In the genomic region with DNA sequence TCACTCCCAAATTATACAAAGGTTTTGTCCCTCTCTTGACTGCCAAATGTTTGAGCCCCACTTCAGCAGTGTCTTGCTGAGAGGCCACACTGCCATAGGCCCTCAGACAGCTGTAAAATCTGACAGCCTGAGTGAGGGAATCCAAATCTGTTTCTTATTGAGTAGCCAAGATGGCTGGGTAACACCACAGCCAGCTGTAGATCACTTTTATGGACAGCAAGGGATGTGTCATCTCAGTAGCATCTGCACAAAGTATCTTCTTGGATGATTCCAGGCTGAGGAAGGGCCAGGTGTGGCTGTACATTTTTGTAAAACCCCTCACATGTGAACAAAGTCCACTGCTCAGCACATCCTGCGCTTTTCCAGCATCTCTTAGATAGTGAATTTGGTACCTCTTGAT, we compare ENCODE assay signal across 20 cellular contexts.
"Had no signal": no experiment of that assay in that cellular context is flagged by ENCODE, and none has a peak within 500 bp of the region (broad histone marks: within the 10 kb centered on the region; RNA-seq: fewer than 3 reads in every experiment).

No MANE protein-coding gene starts in this region.

- H3K4me3 Mint-ChIP-seq: activated CD4-positive, alpha-beta T cell treated with anti-CD3 and anti-CD28 coated beads, Interleukin-2, amount 10 ng/mL, durations not matched to agents 24 days and 14 days; activated naive CD8-positive, alpha-beta T cell treated with anti-CD3 and anti-CD28 coated beads, Interleukin-2, amount 10 ng/mL, durations not matched to agents 7 days and 5 days; activated T-helper 1 cell treated with anti-CD3 and anti-CD28 coated beads, Interleukin-12 subunit alpha, Interleukin-12 subunit beta, Interleukin-2, Interleukin-4 antibody, amounts not matched to agents 30 ng/mL and 10 ng/mL and 1 ng/mL, durations not matched to agents 14 hours and 24 hours and 36 hours; dendritic cell treated with granulocyte-macrophage colony-stimulating factor and Interleukin-4, amounts not matched to agents 40 ng/mL and 50 ng/mL, for 4 days; naive thymus-derived CD4-positive, alpha-beta T cell; stimulated activated naive B cell treated with anti-CD40 and anti-IgM and Interleukin-4, amounts not matched to agents 10 μg/mL and 1 μg/mL and 100 μg/mL, for 72 hours; WTC11 had no signal

- H3K36me3 Mint-ChIP-seq: activated naive CD8-positive, alpha-beta T cell treated with anti-CD3 and anti-CD28 coated beads, Interleukin-2, amount 10 ng/mL, durations not matched to agents 7 days and 5 days; naive thymus-derived CD4-positive, alpha-beta T cell; stimulated activated naive B cell treated with anti-CD40 and anti-IgM and Interleukin-4, amounts not matched to agents 10 μg/mL and 1 μg/mL and 100 μg/mL, for 72 hours; WTC11 had no signal

- H3K4me1 Mint-ChIP-seq: activated CD4-positive, alpha-beta T cell treated with anti-CD3 and anti-CD28 coated beads, Interleukin-2, amount 10 ng/mL, durations not matched to agents 24 days and 14 days; activated naive CD8-positive, alpha-beta T cell treated with anti-CD3 and anti-CD28 coated beads, Interleukin-2, amount 10 ng/mL, durations not matched to agents 7 days and 5 days; naive thymus-derived CD4-positive, alpha-beta T cell; stimulated activated naive B cell treated with anti-CD40 and anti-IgM and Interleukin-4, amounts not matched to agents 10 μg/mL and 1 μg/mL and 100 μg/mL, for 72 hours had no signal

- H3K4me3 ChIP-seq: breast epithelium, lung, tibial artery, uterus had no signal

- H3K27me3 ChIP-seq: breast epithelium, tibial artery, uterus had no signal

- H3K79me2 ChIP-seq: parathyroid adenoma had no signal

- FAIRE-seq: TTC549 had no signal

- H3K9ac ChIP-seq: parathyroid adenoma had no signal

- H3K27me3 Mint-ChIP-seq: activated CD4-positive, alpha-beta T cell treated with anti-CD3 and anti-CD28 coated beads, Interleukin-2, amount 10 ng/mL, durations not matched to agents 24 days and 14 days; activated naive CD8-positive, alpha-beta T cell treated with anti-CD3 and anti-CD28 coated beads, Interleukin-2, amount 10 ng/mL, durations not matched to agents 7 days and 5 days; dendritic cell treated with granulocyte-macrophage colony-stimulating factor and Interleukin-4, amounts not matched to agents 40 ng/mL and 50 ng/mL, for 4 days; stimulated activated naive B cell treated with anti-CD40 and anti-IgM and Interleukin-4, amounts not matched to agents 10 μg/mL and 1 μg/mL and 100 μg/mL, for 72 hours had no signal

- H3K27ac Mint-ChIP-seq: activated CD4-positive, alpha-beta T cell treated with anti-CD3 and anti-CD28 coated beads, Interleukin-2, amount 10 ng/mL, durations not matched to agents 24 days and 14 days; activated naive CD8-positive, alpha-beta T cell treated with anti-CD3 and anti-CD28 coated beads, Interleukin-2, amount 10 ng/mL, durations not matched to agents 7 days and 5 days; activated T-helper 1 cell treated with anti-CD3 and anti-CD28 coated beads, Interleukin-12 subunit alpha, Interleukin-12 subunit beta, Interleukin-2, Interleukin-4 antibody, amounts not matched to agents 30 ng/mL and 10 ng/mL and 1 ng/mL, durations not matched to agents 14 hours and 24 hours and 36 hours; dendritic cell treated with granulocyte-macrophage colony-stimulating factor and Interleukin-4, amounts not matched to agents 40 ng/mL and 50 ng/mL, for 4 days; naive thymus-derived CD4-positive, alpha-beta T cell; stimulated activated naive B cell treated with anti-CD40 and anti-IgM and Interleukin-4, amounts not matched to agents 10 μg/mL and 1 μg/mL and 100 μg/mL, for 72 hours; WTC11 had no signal

- H2AFZ ChIP-seq: parathyroid adenoma had no signal

- H3K36me3 ChIP-seq: breast epithelium, tibial artery, uterus had no signal

- DNase-seq: activated CD4-positive, alpha-beta T cell treated with anti-CD3 and anti-CD28 coated beads, Interleukin-2, amount 10 ng/mL, durations not matched to agents 24 days and 14 days; activated naive CD8-positive, alpha-beta T cell treated with anti-CD3 and anti-CD28 coated beads, Interleukin-2, amount 10 ng/mL, durations not matched to agents 7 days and 5 days; aorta; cerebellar nuclear complex; effector memory CD4-positive, alpha-beta T cell; islet precursor cell; naive thymus-derived CD4-positive, alpha-beta T cell; stimulated activated CD4-positive, alpha-beta T cell treated with anti-CD3 and anti-CD28 coated beads, Interleukin-15, amount 100 ng/mL, for 24 hours; stimulated activated CD4-positive, alpha-beta T cell treated with anti-CD3 and anti-CD28 coated beads, Interleukin-4, amount 100 ng/mL, for 1 hour; stimulated activated naive B cell treated with anti-CD40 and anti-IgM and Interleukin-4, amounts not matched to agents 10 μg/mL and 1 μg/mL and 100 μg/mL, for 72 hours; T-helper 2 cell; tibial artery; uterus had no signal

- H3K9me3 Mint-ChIP-seq: activated CD4-positive, alpha-beta T cell treated with anti-CD3 and anti-CD28 coated beads, Interleukin-2, amount 10 ng/mL, durations not matched to agents 24 days and 14 days; dendritic cell treated with granulocyte-macrophage colony-stimulating factor and Interleukin-4, amounts not matched to agents 40 ng/mL and 50 ng/mL, for 4 days; WTC11 had no signal

- H3K27ac ChIP-seq: breast epithelium, parathyroid adenoma, tibial artery, uterus had no signal

- H3K4me1 ChIP-seq: breast epithelium, parathyroid adenoma had no signal

- H3K9me3 ChIP-seq: breast epithelium, tibial artery, uterus had no signal
